In genomic region chr20:59415224-59415623, GRCh38 we compare ENCODE assay signal across 22 cellular contexts.
DNase-seq lines count a peak whose midpoint lies in the region; ATAC-seq, FAIRE-seq and TF ChIP-seq lines count a peak whose summit lies in the region.
"Had no signal": no experiment of that assay in that cellular context is flagged by ENCODE, and none has a peak within 500 bp of the region (broad histone marks: within the 10 kb centered on the region; RNA-seq: fewer than 3 reads in every experiment).

No MANE protein-coding gene starts in this region.

- no peaks in the 10 kb centered on the region for H3K4me1 ChIP-seq in HepG2 (ENCODE audit: insufficient read depth, low read length)
- H3K4me1 ChIP-seq in right lobe of liver: no peaks in the 10 kb centered on the region
- 0 out of 7 replicates have a peak, but pooled peaks cover 0 to 3% (median 0%) of the 10 kb centered on the region in 4 experiments for H3K4me1 ChIP-seq in H1 (replicated peaks in 1 of 4; ENCODE audit: control insufficient read depth in 3 of 4, insufficient read depth in 4 of 4, low read length in 3 of 4)
- H3K4me1 ChIP-seq in sigmoid colon: no peaks in the 10 kb centered on the region
- H3K4me1 ChIP-seq: A549; BLaER1 treated with 17β-estradiol and CSF1 and Interleukin-3, amounts not matched to agents 10 nM and 100 nM; Caco-2 had no signal

- H3K14ac ChIP-seq in H1 (ENCODE audit: insufficient read length): no peak overlapping the region

- POLR2A ChIA-PET in HepG2 (lab: Yijun Ruan, JAX): no interaction called here
- POLR2A ChIA-PET in H1 (lab: Charles Lee; ENCODE audit: partially characterized antibody): no interaction called here

- TF ChIP-seq EP300 in HepG2 (IDR thresholded peaks at IDR 0.05; ENCODE audit: low read depth in 2 of 2, low read length in 2 of 2) (no peak), HepG2 (CRISPR knock-in tag; IDR thresholded peaks at IDR 0.05; ENCODE audit: borderline replicate concordance) (no peak), H1 (IDR thresholded peaks at IDR 0.05; ENCODE audit: borderline replicate concordance in 1 of 2, low read depth in 2 of 2, low read length in 2 of 2) (no peak), sigmoid colon (IDR thresholded peaks at IDR 0.05) (no peak)

- H2AFZ ChIP-seq in HepG2 (ENCODE audit: low read length) (no peak overlapping the region), H1 (ENCODE audit: low read length) (no peak overlapping the region)

- no peaks in the 10 kb centered on the region for H3K9me3 ChIP-seq in HepG2 (ENCODE audit: low read length)
- H3K9me3 ChIP-seq in right lobe of liver: no peaks in the 10 kb centered on the region
- H3K9me3 ChIP-seq in H1 (ENCODE audit: insufficient read depth in 2 of 2, low read depth in 1 of 2, low read length in 1 of 2): no peaks in the 10 kb centered on the region
- H3K9me3 ChIP-seq in sigmoid colon: no peaks in the 10 kb centered on the region
- H3K9me3 ChIP-seq: A549; BLaER1 treated with 17β-estradiol and CSF1 and Interleukin-3, amounts not matched to agents 10 nM and 100 nM had no signal

- H3K4ac ChIP-seq in H1 (replicated peaks; ENCODE audit: insufficient read length, low read depth, low read length): no peak overlapping the region

- no peak overlapping the region for H4K5ac ChIP-seq in H1 (ENCODE audit: insufficient read length, low read depth, low read length)

- no peaks in the 10 kb centered on the region for H3K23me2 ChIP-seq in H1 (ENCODE audit: low read depth, low read length)

- no peak overlapping the region for H3K4me3 Mint-ChIP-seq in stimulated activated memory B cell treated with anti-CD40 and anti-IgM and Interleukin-4, amounts not matched to agents 10 μg/mL and 1 μg/mL and 100 μg/mL, for 72 hours
- H3K4me3 Mint-ChIP-seq: B cell; CD4-positive, alpha-beta T cell; CD8-positive, alpha-beta T cell had no signal

- no peak overlapping the region for H3K23ac ChIP-seq in H1 (ENCODE audit: insufficient read length)

- no peaks in the 10 kb centered on the region for H3K79me1 ChIP-seq in H1 (ENCODE audit: low read depth, low read length)

- H2BK20ac ChIP-seq in H1 (ENCODE audit: low read length): no peak overlapping the region

- no peak overlapping the region for H2AK5ac ChIP-seq in H1 (ENCODE audit: low read depth, low read length)

- H3K9me3 Mint-ChIP-seq in stimulated activated memory B cell treated with anti-CD40 and anti-IgM and Interleukin-4, amounts not matched to agents 10 μg/mL and 1 μg/mL and 100 μg/mL, for 72 hours: no peaks in the 10 kb centered on the region
- H3K9me3 Mint-ChIP-seq: CD4-positive, alpha-beta T cell; CD8-positive, alpha-beta T cell had no signal

- intact Hi-C loops in HepG2 (cut with micrococcal nuclease; ENCODE audit: unreplicated experiment) (no loop called here), right lobe of liver (cut with DNase I) (no loop called here), sigmoid colon (cut with DNase I) (no loop called here)

- H3K4me3 ChIP-seq in HepG2 (replicated peaks in 1 of 3; ENCODE audit: insufficient read depth in 1 of 3, low read depth in 2 of 3, low read length in 3 of 3) (no peak overlapping the region), right lobe of liver (no peak overlapping the region), H1 (ENCODE audit: extremely low read depth in 1 of 4, insufficient read depth in 2 of 4, low read depth in 3 of 4, low read length in 4 of 4) (no peak overlapping the region), sigmoid colon (no peak overlapping the region)
- H3K4me3 ChIP-seq: A549; BLaER1 treated with 17β-estradiol and CSF1 and Interleukin-3, amounts not matched to agents 10 nM and 100 nM had no signal

- H2BK15ac ChIP-seq in H1 (ENCODE audit: low read length): no peak overlapping the region

- DNase-seq in HepG2 (ENCODE audit: low spot score): no peak
- no peak for DNase-seq in right lobe of liver
- no peak for DNase-seq in H1 (ENCODE audit: low read depth in 1 of 2, low spot score in 2 of 2)
- DNase-seq in sigmoid colon: peak; percentile 42
- DNase-seq in NCI-H345 treated with DMSO at 0.1 percent for 48 hours (lab: John Stamatoyannopoulos, UW; ENCODE audit: unreplicated experiment): no peak
- DNase-seq: AML-193; Caco-2; Calu3; CD4-positive, alpha-beta T cell; CD8-positive, alpha-beta T cell; DMS79 treated with DMSO at 0.1 percent for 48 hours; GF-D8 had no signal

- no peak overlapping the region for H2BK12ac ChIP-seq in H1 (ENCODE audit: low read depth, low read length)

- no peaks in the 10 kb centered on the region for H3K36me3 ChIP-seq in HepG2 (replicated peaks in 1 of 2; ENCODE audit: control insufficient read depth in 1 of 2, insufficient read depth in 2 of 2, low read length in 2 of 2)
- no peaks in the 10 kb centered on the region for H3K36me3 ChIP-seq in right lobe of liver
- no peaks in the 10 kb centered on the region for H3K36me3 ChIP-seq in H1 (ENCODE audit: control insufficient read depth in 2 of 4, insufficient read depth in 4 of 4, low read length in 3 of 4)
- no peaks in the 10 kb centered on the region for H3K36me3 ChIP-seq in sigmoid colon
- H3K36me3 ChIP-seq: BLaER1 treated with 17β-estradiol and CSF1 and Interleukin-3, amounts not matched to agents 10 nM and 100 nM had no signal

- no peak for TF ChIP-seq CTCF in HepG2 (CRISPR knock-in tag; IDR thresholded peaks at IDR 0.05)
- TF ChIP-seq CTCF in right lobe of liver (IDR thresholded peaks at IDR 0.05): no peak
- TF ChIP-seq CTCF in H1 (IDR thresholded peaks at IDR 0.05; ENCODE audit: control extremely low read depth in 1 of 3, insufficient read depth in 1 of 3, low read depth in 1 of 3, low read length in 3 of 3): no peak
- no peak for TF ChIP-seq CTCF in sigmoid colon (IDR thresholded peaks at IDR 0.05)

- no peak overlapping the region for H2BK5ac ChIP-seq in H1 (ENCODE audit: low read depth, low read length)

- peaks cover 42% of the 10 kb centered on the region for H3K27me3 Mint-ChIP-seq in stimulated activated memory B cell treated with anti-CD40 and anti-IgM and Interleukin-4, amounts not matched to agents 10 μg/mL and 1 μg/mL and 100 μg/mL, for 72 hours

- H3K79me2 ChIP-seq in HepG2 (ENCODE audit: insufficient read depth, low read length) (no peaks in the 10 kb centered on the region), H1 (ENCODE audit: control insufficient read depth in 1 of 2, insufficient read depth in 2 of 2, low read length in 2 of 2) (no peaks in the 10 kb centered on the region)

- H3K27ac Mint-ChIP-seq in stimulated activated memory B cell treated with anti-CD40 and anti-IgM and Interleukin-4, amounts not matched to agents 10 μg/mL and 1 μg/mL and 100 μg/mL, for 72 hours: no peak overlapping the region
- H3K27ac Mint-ChIP-seq: B cell; CD4-positive, alpha-beta T cell; CD8-positive, alpha-beta T cell had no signal

- in situ Hi-C loops in HepG2 (cut with HindIII; ENCODE audit: extremely low pct_ligation_motif_present, low pct_unique_long_range_greater_than_20kb): no loop called here

- 15% methylated on average over 10 of the region's 10 CpGs for WGBS in HepG2 (ENCODE audit: low lambda C conversion rate)
- WGBS in right lobe of liver (ENCODE audit: insufficient coverage, low coverage, low lambda C conversion rate, missing lambda C conversion rate): 67% methylated on average over 9 of the region's 10 CpGs
- WGBS in H1 (ENCODE audit: extremely low coverage in 1 of 2, insufficient coverage in 1 of 2, insufficient read length in 1 of 2, insufficient replicate concordance in 2 of 2, low coverage in 1 of 2, low lambda C conversion rate in 2 of 2, missing lambda C conversion rate in 1 of 2), 2 experiments: 87% methylated on average over 8 of the region's 10 CpGs; no CpG with 5 or more reads in 1 of the 2 experiments
- WGBS in sigmoid colon, 2 donors: 93 to 95% methylated on average over 10 of the region's 10 CpGs

- H3K9ac ChIP-seq in HepG2 (ENCODE audit: insufficient read depth, low read depth, low read length) (no peak overlapping the region), H1 (replicated peaks in 1 of 4; ENCODE audit: extremely low read depth in 1 of 4, low read depth in 3 of 4, low read length in 3 of 4) (no peak overlapping the region)
- H3K9ac ChIP-seq: BLaER1 treated with 17β-estradiol and CSF1 and Interleukin-3, amounts not matched to agents 10 nM and 100 nM had no signal

- no peak overlapping the region for H3K56ac ChIP-seq in H1 (replicated peaks; ENCODE audit: insufficient read length, low read depth, low read length)

- H4K20me1 ChIP-seq in HepG2 (ENCODE audit: insufficient read depth, low read length) (no peaks in the 10 kb centered on the region), H1 (replicated peaks in 1 of 2; ENCODE audit: control insufficient read depth in 1 of 2, insufficient read depth in 2 of 2, low read length in 2 of 2) (no peaks in the 10 kb centered on the region)

- BruUV-seq in HepG2 (replicated peaks; lab: Mats Ljungman, UMichigan): no TSS peak

- TF ChIP-seq POLR2A in HepG2 (IDR thresholded peaks at IDR 0.05; ENCODE audit: insufficient read depth in 1 of 2, low read depth in 2 of 2, low read length in 2 of 2) (no peak), right lobe of liver (IDR thresholded peaks at IDR 0.05) (no peak), H1 (IDR thresholded peaks at IDR 0.05; ENCODE audit: control extremely low read depth in 1 of 2, low read depth in 2 of 2, low read length in 2 of 2) (no peak), sigmoid colon (IDR thresholded peaks at IDR 0.05) (no peak)

- no peak overlapping the region for H4K91ac ChIP-seq in H1 (replicated peaks; ENCODE audit: insufficient read length, low read length)

- H2BK120ac ChIP-seq in H1 (replicated peaks; ENCODE audit: low read depth, low read length): no peak overlapping the region

- H3K27ac ChIP-seq in HepG2 (ENCODE audit: extremely low read length, insufficient read depth, low read length): no peak overlapping the region
- no peak overlapping the region for H3K27ac ChIP-seq in right lobe of liver
- H3K27ac ChIP-seq in H1 (ENCODE audit: low read depth, low read length): no peak overlapping the region
- no peak overlapping the region for H3K27ac ChIP-seq in sigmoid colon
- H3K27ac ChIP-seq: 22Rv1; A549; BLaER1 treated with 17β-estradiol and CSF1 and Interleukin-3, amounts not matched to agents 10 nM and 100 nM; C4-2B had no signal

- no peak for TF ChIP-seq RAD21 in HepG2 (CRISPR knock-in tag; IDR thresholded peaks at IDR 0.05)
- TF ChIP-seq RAD21 in H1 (IDR thresholded peaks at IDR 0.05 in 1 of 2, conservative IDR thresholded peaks at IDR 0.05 in 1 of 2; ENCODE audit: low read depth in 2 of 2, low read length in 2 of 2): no peak

- CTCF ChIA-PET in HepG2 (lab: Yijun Ruan, JAX; ENCODE audit: low intra/inter-chr PET ratio, low total read pairs): no interaction called here
- CTCF ChIA-PET in H1 (lab: Charles Lee; ENCODE audit: partially characterized antibody): interaction anchor here (1.2 to 1.9 kb wide), 2 partner anchors 11 to 40 kb away, joined by 3 to 6 read pairs; no protein-coding TSS in a partner anchor

- ATAC-seq in HepG2 (no peak), right lobe of liver (no peak)
- no peak for ATAC-seq in stimulated activated memory B cell treated with anti-CD40 and anti-IgM and Interleukin-4, amounts not matched to agents 10 μg/mL and 1 μg/mL and 100 μg/mL, for 72 hours
- ATAC-seq: A549; CD8-positive, alpha-beta T cell had no signal

- H3K36me3 Mint-ChIP-seq in stimulated activated memory B cell treated with anti-CD40 and anti-IgM and Interleukin-4, amounts not matched to agents 10 μg/mL and 1 μg/mL and 100 μg/mL, for 72 hours: no peaks in the 10 kb centered on the region
- H3K36me3 Mint-ChIP-seq: CD8-positive, alpha-beta T cell had no signal

- no peak overlapping the region for H3K18ac ChIP-seq in H1 (ENCODE audit: extremely low read depth, low read length)

- H3K4me2 ChIP-seq in HepG2 (ENCODE audit: low read depth, low read length) (no peak overlapping the region), H1 (ENCODE audit: insufficient read depth in 1 of 2, low read depth in 2 of 2, low read length in 2 of 2) (no peak overlapping the region)
- H3K4me2 ChIP-seq: A549; BLaER1 treated with 17β-estradiol and CSF1 and Interleukin-3, amounts not matched to agents 10 nM and 100 nM had no signal

- FAIRE-seq in HepG2 (lab: Jason Lieb, UNC) (no peak), H1 (lab: Jason Lieb, UNC) (no peak)
- FAIRE-seq: A549, D721Med, G401.6, GM12891, GM19239 had no signal

- no peaks in the 10 kb centered on the region for H3K4me1 Mint-ChIP-seq in stimulated activated memory B cell treated with anti-CD40 and anti-IgM and Interleukin-4, amounts not matched to agents 10 μg/mL and 1 μg/mL and 100 μg/mL, for 72 hours
- H3K4me1 Mint-ChIP-seq: B cell had no signal

- H4K8ac ChIP-seq in H1 (ENCODE audit: extremely low read depth, insufficient read depth, low read length): peak overlapping the region; percentile 29; the same call in 1 of the 2 replicates

- peaks cover 17 to 75% of the 10 kb centered on the region in 2 experiments for H3K27me3 ChIP-seq in HepG2 (ENCODE audit: control insufficient read depth in 1 of 2, insufficient read depth in 2 of 2, low read length in 2 of 2)
- no peaks in the 10 kb centered on the region for H3K27me3 ChIP-seq in right lobe of liver
- 0 out of 7 replicates have a peak, but pooled peaks cover 0 to 2% (median 0%) of the 10 kb centered on the region in 4 experiments for H3K27me3 ChIP-seq in H1 (replicated peaks in 1 of 4; ENCODE audit: control insufficient read depth in 3 of 4, extremely low read depth in 1 of 4, insufficient read depth in 3 of 4, low read length in 3 of 4)
- H3K27me3 ChIP-seq in sigmoid colon: peaks cover 0 to 19% (median 0%) of the 10 kb centered on the region in 3 donors
- H3K27me3 ChIP-seq: BLaER1 treated with 17β-estradiol and CSF1 and Interleukin-3, amounts not matched to agents 10 nM and 100 nM had no signal
